Comparison of ENCODE assay signal across 1 cellular context in the genomic region with DNA sequence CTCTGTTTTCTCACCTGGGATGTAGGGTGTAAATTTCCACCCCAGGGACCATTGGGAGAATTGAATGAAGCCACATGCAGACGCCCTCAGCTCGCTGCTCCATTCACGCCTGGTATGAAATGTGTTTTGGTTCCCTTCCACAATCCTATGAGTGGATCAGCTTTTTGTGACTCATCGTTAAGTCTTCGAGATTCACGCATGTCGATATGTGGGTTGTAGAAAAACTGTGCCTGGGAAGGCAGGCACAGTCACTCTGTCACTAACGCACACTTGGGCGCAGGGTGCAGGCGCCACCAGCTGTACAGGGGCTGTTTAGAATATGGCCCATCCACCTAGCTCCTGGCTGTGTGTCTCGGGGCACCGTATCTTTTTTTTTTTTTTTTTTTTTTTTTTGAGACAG.
TF ChIP-seq lines count a peak whose summit lies in the region.

No MANE protein-coding gene starts in this region.

TF ChIP-seq in IMR-90, 13 proteins besides CTCF, POLR2A, EP300 and RAD21 (continued from another document):
- TF ChIP-seq MAFK (IDR thresholded peaks at IDR 0.05; ENCODE audit: low read depth, low read length) (no peak), RFX5 (IDR thresholded peaks at IDR 0.05; ENCODE audit: low read depth, low read length) (no peak), MAZ (IDR thresholded peaks at IDR 0.05; ENCODE audit: borderline replicate concordance, low read depth, low read length) (no peak), FOS (IDR thresholded peaks at IDR 0.05; ENCODE audit: low read depth, low read length) (no peak), SMC3 (IDR thresholded peaks at IDR 0.05; ENCODE audit: low read depth, low read length) (no peak), NFE2L2 (IDR thresholded peaks at IDR 0.05; ENCODE audit: low read depth, low read length) (no peak), CHD1 (IDR thresholded peaks at IDR 0.05; ENCODE audit: low read depth, low read length) (no peak), MXI1 (IDR thresholded peaks at IDR 0.05; ENCODE audit: borderline replicate concordance, low read depth, low read length) (no peak)
- TF ChIP-seq, protein P1, sequence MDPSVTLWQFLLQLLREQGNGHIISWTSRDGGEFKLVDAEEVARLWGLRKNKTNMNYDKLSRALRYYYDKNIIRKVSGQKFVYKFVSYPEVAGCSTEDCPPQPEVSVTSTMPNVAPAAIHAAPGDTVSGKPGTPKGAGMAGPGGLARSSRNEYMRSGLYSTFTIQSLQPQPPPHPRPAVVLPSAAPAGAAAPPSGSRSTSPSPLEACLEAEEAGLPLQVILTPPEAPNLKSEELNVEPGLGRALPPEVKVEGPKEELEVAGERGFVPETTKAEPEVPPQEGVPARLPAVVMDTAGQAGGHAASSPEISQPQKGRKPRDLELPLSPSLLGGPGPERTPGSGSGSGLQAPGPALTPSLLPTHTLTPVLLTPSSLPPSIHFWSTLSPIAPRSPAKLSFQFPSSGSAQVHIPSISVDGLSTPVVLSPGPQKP (IDR thresholded peaks at IDR 0.05; ENCODE audit: borderline replicate concordance, low read depth, low read length): no peak
- TF ChIP-seq, protein P2, sequence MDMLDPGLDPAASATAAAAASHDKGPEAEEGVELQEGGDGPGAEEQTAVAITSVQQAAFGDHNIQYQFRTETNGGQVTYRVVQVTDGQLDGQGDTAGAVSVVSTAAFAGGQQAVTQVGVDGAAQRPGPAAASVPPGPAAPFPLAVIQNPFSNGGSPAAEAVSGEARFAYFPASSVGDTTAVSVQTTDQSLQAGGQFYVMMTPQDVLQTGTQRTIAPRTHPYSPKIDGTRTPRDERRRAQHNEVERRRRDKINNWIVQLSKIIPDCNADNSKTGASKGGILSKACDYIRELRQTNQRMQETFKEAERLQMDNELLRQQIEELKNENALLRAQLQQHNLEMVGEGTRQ (IDR thresholded peaks at IDR 0.05; ENCODE audit: low read depth, low read length): no peak
TF ChIP-seq in IMR-90: peak in this region for 0.
